In the genomic region with DNA sequence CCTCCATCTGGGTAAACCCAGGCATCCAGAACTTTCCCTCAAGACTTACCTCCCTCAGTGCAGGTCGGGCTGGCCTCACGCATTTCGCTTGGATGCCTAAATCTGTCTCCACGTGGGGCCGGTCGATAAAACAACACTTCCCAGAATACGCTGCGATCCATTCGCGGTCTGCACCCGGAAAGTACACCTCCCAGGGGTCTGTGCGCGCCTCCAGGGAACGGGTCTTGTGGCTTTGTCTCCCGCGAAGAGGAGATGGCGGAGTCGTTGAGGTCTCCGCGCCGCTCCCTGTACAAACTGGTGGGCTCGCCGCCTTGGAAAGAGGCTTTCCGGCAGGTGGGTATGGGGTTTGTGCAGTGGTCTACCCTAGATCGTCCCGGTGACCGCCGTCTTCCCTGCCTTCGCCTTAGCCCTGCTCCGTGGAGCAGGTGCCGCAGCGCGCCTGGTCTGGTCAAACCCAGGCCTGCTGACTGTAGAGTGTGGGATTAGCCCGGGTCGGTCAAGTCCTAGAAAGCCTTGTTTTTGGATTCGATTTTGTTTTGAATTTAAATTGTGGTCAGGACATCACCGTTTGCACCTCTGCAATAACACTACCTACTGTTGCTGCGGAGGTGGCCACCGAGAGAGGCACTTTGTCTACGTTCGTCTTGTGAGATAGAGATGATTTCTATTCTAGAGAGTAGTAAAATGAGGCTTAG, we compare ENCODE assay signal across 1 cellular context.
TF ChIP-seq lines count a peak whose summit lies in the region.

A gene with protein sequence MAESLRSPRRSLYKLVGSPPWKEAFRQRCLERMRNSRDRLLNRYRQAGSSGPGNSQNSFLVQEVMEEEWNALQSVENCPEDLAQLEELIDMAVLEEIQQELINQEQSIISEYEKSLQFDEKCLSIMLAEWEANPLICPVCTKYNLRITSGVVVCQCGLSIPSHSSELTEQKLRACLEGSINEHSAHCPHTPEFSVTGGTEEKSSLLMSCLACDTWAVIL (plus strand): TSS at position 224 of the 695 bp plus-strand sequence. CDS start 29 bp downstream, at position 253.

TF ChIP-seq in K562, 482 proteins besides CTCF, POLR2A, EP300 and RAD21 (continued from another document and continues in another):
- no peak for TF ChIP-seq ZNF436 (CRISPR knock-in tag; IDR thresholded peaks at IDR 0.05)
- TF ChIP-seq SOX6 (IDR thresholded peaks at IDR 0.05): no peak
- TF ChIP-seq ELK1 (CRISPR knock-in tag; IDR thresholded peaks at IDR 0.05): no peak
- TF ChIP-seq HDAC1 (IDR thresholded peaks at IDR 0.05): peak in 1 of 2 experiments; percentile 95; a peak in 2 of 4 replicates
- no peak for TF ChIP-seq NR3C1 (CRISPR knock-in tag; IDR thresholded peaks at IDR 0.05)
- no peak for TF ChIP-seq DNMT1 (IDR thresholded peaks at IDR 0.05)
- no peak for TF ChIP-seq ZNF12 (CRISPR knock-in tag; IDR thresholded peaks at IDR 0.05)
- no peak for TF ChIP-seq ZNF780A (CRISPR knock-in tag; IDR thresholded peaks at IDR 0.05)
- no peak for TF ChIP-seq MEF2A (IDR thresholded peaks at IDR 0.05; ENCODE audit: control insufficient read depth, low read depth, low read length)
- no peak for TF ChIP-seq ZNF444 (CRISPR knock-in tag; IDR thresholded peaks at IDR 0.05)
- TF ChIP-seq MTA1 (IDR thresholded peaks at IDR 0.05; ENCODE audit: borderline replicate concordance): no peak
- TF ChIP-seq SAFB (IDR thresholded peaks at IDR 0.05; ENCODE audit: borderline replicate concordance, low read depth, low read length): no peak
- peak; percentile 68 for TF ChIP-seq TAF9B (IDR thresholded peaks at IDR 0.05; ENCODE audit: partially characterized antibody)
- no peak for TF ChIP-seq PTTG1 (tag; IDR thresholded peaks at IDR 0.05; ENCODE audit: low read depth)
- TF ChIP-seq ZNF165 (CRISPR knock-in tag; IDR thresholded peaks at IDR 0.05; ENCODE audit: borderline replicate concordance): no peak
- no peak for TF ChIP-seq NFE2L1 (tag; IDR thresholded peaks at IDR 0.05; ENCODE audit: borderline replicate concordance, low read depth)
- TF ChIP-seq, protein P1, sequence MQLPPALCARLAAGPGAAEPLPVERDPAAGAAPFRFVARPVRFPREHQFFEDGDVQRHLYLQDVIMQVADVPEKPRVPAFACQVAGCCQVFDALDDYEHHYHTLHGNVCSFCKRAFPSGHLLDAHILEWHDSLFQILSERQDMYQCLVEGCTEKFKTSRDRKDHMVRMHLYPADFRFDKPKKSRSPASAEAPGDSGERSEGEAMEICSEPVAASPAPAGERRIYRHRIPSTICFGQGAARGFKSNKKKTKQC (CRISPR knock-in tag; IDR thresholded peaks at IDR 0.05): peak; percentile 25; the same call in 1 of the 2 replicates
- TF ChIP-seq, protein P2, sequence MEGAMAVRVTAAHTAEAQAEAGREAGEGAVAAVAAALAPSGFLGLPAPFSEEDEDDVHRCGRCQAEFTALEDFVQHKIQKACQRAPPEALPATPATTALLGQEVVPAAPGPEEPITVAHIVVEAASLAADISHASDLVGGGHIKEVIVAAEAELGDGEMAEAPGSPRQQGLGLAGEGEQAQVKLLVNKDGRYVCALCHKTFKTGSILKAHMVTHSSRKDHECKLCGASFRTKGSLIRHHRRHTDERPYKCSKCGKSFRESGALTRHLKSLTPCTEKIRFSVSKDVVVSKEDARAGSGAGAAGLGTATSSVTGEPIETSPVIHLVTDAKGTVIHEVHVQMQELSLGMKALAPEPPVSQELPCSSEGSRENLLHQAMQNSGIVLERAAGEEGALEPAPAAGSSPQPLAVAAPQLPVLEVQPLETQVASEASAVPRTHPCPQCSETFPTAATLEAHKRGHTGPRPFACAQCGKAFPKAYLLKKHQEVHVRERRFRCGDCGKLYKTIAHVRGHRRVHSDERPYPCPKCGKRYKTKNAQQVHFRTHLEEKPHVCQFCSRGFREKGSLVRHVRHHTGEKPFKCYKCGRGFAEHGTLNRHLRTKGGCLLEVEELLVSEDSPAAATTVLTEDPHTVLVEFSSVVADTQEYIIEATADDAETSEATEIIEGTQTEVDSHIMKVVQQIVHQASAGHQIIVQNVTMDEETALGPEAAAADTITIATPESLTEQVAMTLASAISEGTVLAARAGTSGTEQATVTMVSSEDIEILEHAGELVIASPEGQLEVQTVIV (CRISPR knock-in tag; IDR thresholded peaks at IDR 0.05; ENCODE audit: borderline replicate concordance): no peak
- TF ChIP-seq RERE (CRISPR knock-in tag; IDR thresholded peaks at IDR 0.05; ENCODE audit: borderline replicate concordance): no peak
- TF ChIP-seq SMARCA5 (IDR thresholded peaks at IDR 0.05): no peak
- no peak for TF ChIP-seq ZNF23 (CRISPR knock-in tag; IDR thresholded peaks at IDR 0.05)
- TF ChIP-seq SPI1 (IDR thresholded peaks at IDR 0.05; ENCODE audit: borderline replicate concordance, low read depth, low read length): no peak
- no peak for TF ChIP-seq RCOR1 (IDR thresholded peaks at IDR 0.05; ENCODE audit: borderline replicate concordance in 1 of 2, low read depth in 2 of 2, low read length in 2 of 2)
- no peak for TF ChIP-seq RNF2 (IDR thresholded peaks at IDR 0.05)
- TF ChIP-seq C11orf30 (IDR thresholded peaks at IDR 0.05; ENCODE audit: low read depth): no peak
- TF ChIP-seq, protein P3, sequence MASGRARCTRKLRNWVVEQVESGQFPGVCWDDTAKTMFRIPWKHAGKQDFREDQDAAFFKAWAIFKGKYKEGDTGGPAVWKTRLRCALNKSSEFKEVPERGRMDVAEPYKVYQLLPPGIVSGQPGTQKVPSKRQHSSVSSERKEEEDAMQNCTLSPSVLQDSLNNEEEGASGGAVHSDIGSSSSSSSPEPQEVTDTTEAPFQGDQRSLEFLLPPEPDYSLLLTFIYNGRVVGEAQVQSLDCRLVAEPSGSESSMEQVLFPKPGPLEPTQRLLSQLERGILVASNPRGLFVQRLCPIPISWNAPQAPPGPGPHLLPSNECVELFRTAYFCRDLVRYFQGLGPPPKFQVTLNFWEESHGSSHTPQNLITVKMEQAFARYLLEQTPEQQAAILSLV (tag; IDR thresholded peaks at IDR 0.05): no peak
- no peak; a peak in 1 of 4 replicates for TF ChIP-seq FOXA3 (CRISPR knock-in tag; conservative IDR thresholded peaks at IDR 0.05 in 1 of 2, IDR thresholded peaks at IDR 0.05 in 1 of 2)
- TF ChIP-seq ZNF239 (CRISPR knock-in tag; IDR thresholded peaks at IDR 0.05): no peak
- no peak for TF ChIP-seq MECOM (CRISPR knock-in tag; IDR thresholded peaks at IDR 0.05)
- no peak for TF ChIP-seq KHSRP (IDR thresholded peaks at IDR 0.05)
- TF ChIP-seq SIX5 (IDR thresholded peaks at IDR 0.05; ENCODE audit: borderline replicate concordance in 1 of 2, insufficient read depth in 1 of 2, low read depth in 1 of 2, low read length in 2 of 2): peak; percentile 48 to 58; a peak in 3 of 4 replicates
- TF ChIP-seq ZKSCAN3 (CRISPR knock-in tag; IDR thresholded peaks at IDR 0.05): no peak
- no peak for TF ChIP-seq ZNF431 (CRISPR knock-in tag; IDR thresholded peaks at IDR 0.05)
- TF ChIP-seq NFE2 (IDR thresholded peaks at IDR 0.05; ENCODE audit: low read depth): no peak
- no peak for TF ChIP-seq ZNF133 (CRISPR knock-in tag; IDR thresholded peaks at IDR 0.05)
- no peak for TF ChIP-seq TFAM (CRISPR knock-in tag; conservative IDR thresholded peaks at IDR 0.05)
- no peak for TF ChIP-seq SRSF7 (optimal IDR thresholded peaks at IDR 0.05; ENCODE audit: low read depth, low read length)
- no peak for TF ChIP-seq GABPB2 (CRISPR knock-in tag; conservative IDR thresholded peaks at IDR 0.05)
- TF ChIP-seq MBD1 (CRISPR knock-in tag; IDR thresholded peaks at IDR 0.05): no peak
- peak; percentile 79 for TF ChIP-seq POLR2AphosphoS5 (IDR thresholded peaks at IDR 0.05; ENCODE audit: control insufficient read depth, insufficient read depth, low read depth, low read length)
- TF ChIP-seq COPS2 (conservative IDR thresholded peaks at IDR 0.05): no peak
- no peak for TF ChIP-seq NFRKB (IDR thresholded peaks at IDR 0.05; ENCODE audit: low read depth)
- TF ChIP-seq ZBTB9 (CRISPR knock-in tag; IDR thresholded peaks at IDR 0.05): no peak
- no peak for TF ChIP-seq DDX20 (tag; IDR thresholded peaks at IDR 0.05; ENCODE audit: low read depth)
- no peak for TF ChIP-seq KLF13 (tag; IDR thresholded peaks at IDR 0.05; ENCODE audit: borderline replicate concordance, low read depth)
- TF ChIP-seq, protein P4, sequence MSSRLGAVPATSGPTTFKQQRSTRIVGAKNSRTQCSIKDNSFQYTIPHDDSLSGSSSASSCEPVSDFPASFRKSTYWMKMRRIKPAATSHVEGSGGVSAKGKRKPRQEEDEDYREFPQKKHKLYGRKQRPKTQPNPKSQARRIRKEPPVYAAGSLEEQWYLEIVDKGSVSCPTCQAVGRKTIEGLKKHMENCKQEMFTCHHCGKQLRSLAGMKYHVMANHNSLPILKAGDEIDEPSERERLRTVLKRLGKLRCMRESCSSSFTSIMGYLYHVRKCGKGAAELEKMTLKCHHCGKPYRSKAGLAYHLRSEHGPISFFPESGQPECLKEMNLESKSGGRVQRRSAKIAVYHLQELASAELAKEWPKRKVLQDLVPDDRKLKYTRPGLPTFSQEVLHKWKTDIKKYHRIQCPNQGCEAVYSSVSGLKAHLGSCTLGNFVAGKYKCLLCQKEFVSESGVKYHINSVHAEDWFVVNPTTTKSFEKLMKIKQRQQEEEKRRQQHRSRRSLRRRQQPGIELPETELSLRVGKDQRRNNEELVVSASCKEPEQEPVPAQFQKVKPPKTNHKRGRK (tag; IDR thresholded peaks at IDR 0.05): no peak
